ENCODE assay signal across 23 cellular contexts in genomic region chr12:64951944-64952343, GRCh38.
"Had no signal": no experiment of that assay in that cellular context is flagged by ENCODE, and none has a peak within 500 bp of the region (broad histone marks: within the 10 kb centered on the region; RNA-seq: fewer than 3 reads in every experiment).

No MANE protein-coding gene starts in this region.

- DNase-seq: dorsolateral prefrontal cortex; effector CD4-positive, alpha-beta T cell; foreskin fibroblast; gastrocnemius medialis; head of caudate nucleus; left ventricle myocardium superior; lower lobe of right lung; natural killer cell; occipital lobe; ovary; posterior cingulate gyrus; psoas muscle; right cardiac atrium; sigmoid colon; spleen; stimulated activated CD4-positive, alpha-beta T cell treated with anti-CD3 and anti-CD28 coated beads, Interleukin-4, amount 100 ng/mL, for 4 hours; stimulated activated naive CD8-positive, alpha-beta T cell treated with anti-CD3 and anti-CD28 coated beads, Interleukin-15, Interleukin-2, amounts not matched to agents 100 U/mL and 50 U/mL, for 24 hours; substantia nigra; testis; tibial artery had no signal

- H3K27me3 ChIP-seq: gastrocnemius medialis, ovary, sigmoid colon, testis, tibial artery had no signal

- FAIRE-seq: keratinocyte had no signal

- H3K9me3 ChIP-seq: gastrocnemius medialis, lower lobe of right lung, ovary, psoas muscle, sigmoid colon, spleen, testis, tibial artery had no signal

- H3K27ac ChIP-seq: dorsolateral prefrontal cortex, gastrocnemius medialis, lower lobe of right lung, ovary, psoas muscle, sigmoid colon, skin epidermis, spleen, testis, tibial artery had no signal

- H3K36me3 ChIP-seq: gastrocnemius medialis, lower lobe of right lung, ovary, sigmoid colon, spleen, tibial artery had no signal

- ATAC-seq: gastrocnemius medialis; left ventricle myocardium superior; lower lobe of right lung; natural killer cell; psoas muscle; right cardiac atrium; stimulated activated memory B cell treated with anti-CD40 and anti-IgM and Interleukin-4, amounts not matched to agents 10 μg/mL and 1 μg/mL and 100 μg/mL, for 72 hours; stimulated activated naive CD8-positive, alpha-beta T cell treated with anti-CD3 and anti-CD28 coated beads, Interleukin-15, Interleukin-2, amounts not matched to agents 100 U/mL and 50 U/mL, for 24 hours had no signal

- H3K4me3 ChIP-seq: dorsolateral prefrontal cortex, gastrocnemius medialis, lower lobe of right lung, ovary, psoas muscle, sigmoid colon, skin epidermis, spleen, testis, tibial artery had no signal

- H3K4me1 ChIP-seq: gastrocnemius medialis, psoas muscle, sigmoid colon, spleen, tibial artery had no signal
